Comparison of ENCODE assay signal across 1 cellular context in genomic region chr14:35808076-35808657, GRCh38.
TF ChIP-seq lines count a peak whose summit lies in the region.

No MANE protein-coding gene starts in this region.

TF ChIP-seq in HepG2, 621 proteins besides CTCF, POLR2A, EP300 and RAD21 (continued from another document):
- TF ChIP-seq ZNF256 (CRISPR knock-in tag; conservative IDR thresholded peaks at IDR 0.05) (0 out of 2 replicates have a peak, but pooled peaks have one; percentile 76), SATB2 (CRISPR knock-in tag; IDR thresholded peaks at IDR 0.05) (no peak), NFKBIZ (CRISPR knock-in tag; IDR thresholded peaks at IDR 0.05) (0 out of 2 replicates have a peak, but pooled peaks have one; percentile 21), MAF1 (CRISPR knock-in tag; IDR thresholded peaks at IDR 0.05; ENCODE audit: borderline replicate concordance) (no peak), HINFP (CRISPR knock-in tag; IDR thresholded peaks at IDR 0.05; ENCODE audit: low read depth) (no peak), ZNF580 (CRISPR knock-in tag; IDR thresholded peaks at IDR 0.05; ENCODE audit: borderline replicate concordance, low read depth) (0 out of 2 replicates have a peak, but pooled peaks have one; percentile 2), ZNF232 (CRISPR knock-in tag; IDR thresholded peaks at IDR 0.05; ENCODE audit: borderline replicate concordance) (0 out of 2 replicates have a peak, but pooled peaks have one; percentile 41), ZNF3 (CRISPR knock-in tag; IDR thresholded peaks at IDR 0.05) (peak; percentile 9; the same call in 1 of the 2 replicates), MTF1 (CRISPR knock-in tag; IDR thresholded peaks at IDR 0.05) (0 out of 2 replicates have a peak, but pooled peaks have one; percentile 10), ZNF225 (CRISPR knock-in tag; IDR thresholded peaks at IDR 0.05) (no peak), KLF6 (CRISPR knock-in tag; IDR thresholded peaks at IDR 0.05) (peak; percentile 11; the same call in 1 of the 2 replicates), TFDP1 (CRISPR knock-in tag; IDR thresholded peaks at IDR 0.05; ENCODE audit: borderline replicate concordance) (no peak), MTF2 (CRISPR knock-in tag; IDR thresholded peaks at IDR 0.05; ENCODE audit: borderline replicate concordance) (no peak), ZNF720 (CRISPR knock-in tag; IDR thresholded peaks at IDR 0.05) (no peak), ZNF552 (CRISPR knock-in tag; IDR thresholded peaks at IDR 0.05; ENCODE audit: borderline replicate concordance) (0 out of 2 replicates have a peak, but pooled peaks have one; percentile 13), ZNF569 (CRISPR knock-in tag; IDR thresholded peaks at IDR 0.05; ENCODE audit: borderline replicate concordance) (peak; percentile 56; the same call in 1 of the 2 replicates), SIX4 (CRISPR knock-in tag; IDR thresholded peaks at IDR 0.05) (0 out of 2 replicates have a peak, but pooled peaks have one; percentile 3), HDAC2 (CRISPR knock-in tag; IDR thresholded peaks at IDR 0.05) (0 out of 2 replicates have a peak, but pooled peaks have one; percentile 18), ZNF337 (CRISPR knock-in tag; IDR thresholded peaks at IDR 0.05; ENCODE audit: borderline replicate concordance, low read depth) (0 out of 2 replicates have a peak, but pooled peaks have one; percentile 8), ZNF737 (CRISPR knock-in tag; IDR thresholded peaks at IDR 0.05; ENCODE audit: borderline replicate concordance) (no peak), ATF4 (CRISPR knock-in tag; IDR thresholded peaks at IDR 0.05) (peak in 1 of 2 experiments; percentile 22; a peak in 1 of 4 replicates), REL (CRISPR knock-in tag; conservative IDR thresholded peaks at IDR 0.05) (0 out of 2 replicates have a peak, but pooled peaks have one; percentile 46), BRCA1 (CRISPR knock-in tag; IDR thresholded peaks at IDR 0.05) (peak; percentile 13; the same call in 1 of the 2 replicates), ZNF547 (CRISPR knock-in tag; IDR thresholded peaks at IDR 0.05) (no peak), KLF12 (CRISPR knock-in tag; IDR thresholded peaks at IDR 0.05; ENCODE audit: borderline replicate concordance) (0 out of 2 replicates have a peak, but pooled peaks have one; percentile 0), PHF21A (CRISPR knock-in tag; IDR thresholded peaks at IDR 0.05) (0 out of 2 replicates have a peak, but pooled peaks have one; percentile 20), RARG (CRISPR knock-in tag; IDR thresholded peaks at IDR 0.05; ENCODE audit: low read depth) (peak; percentile 55; the same call in 1 of the 2 replicates), ZSCAN5A (CRISPR knock-in tag; IDR thresholded peaks at IDR 0.05; ENCODE audit: borderline replicate concordance) (0 out of 2 replicates have a peak, but pooled peaks have one; percentile 18), ZNF607 (CRISPR knock-in tag; IDR thresholded peaks at IDR 0.05; ENCODE audit: borderline replicate concordance) (peak; percentile 12; the same call in 1 of the 2 replicates), BCLAF1 (IDR thresholded peaks at IDR 0.05) (no peak), SOX13 (IDR thresholded peaks at IDR 0.05) (no peak), SOX13 (CRISPR knock-in tag; conservative IDR thresholded peaks at IDR 0.05 in 1 of 2, IDR thresholded peaks at IDR 0.05 in 1 of 2) (peak in 1 of 2 experiments; percentile 73; a peak in 1 of 4 replicates), ZNF44 (CRISPR knock-in tag; IDR thresholded peaks at IDR 0.05) (peak; percentile 91), NFATC3 (CRISPR knock-in tag; IDR thresholded peaks at IDR 0.05) (no peak), POLR2AphosphoS2 (IDR thresholded peaks at IDR 0.05; ENCODE audit: low read depth, low read length) (no peak)
